1 cellular context compared by ENCODE assay signal in the genomic region with DNA sequence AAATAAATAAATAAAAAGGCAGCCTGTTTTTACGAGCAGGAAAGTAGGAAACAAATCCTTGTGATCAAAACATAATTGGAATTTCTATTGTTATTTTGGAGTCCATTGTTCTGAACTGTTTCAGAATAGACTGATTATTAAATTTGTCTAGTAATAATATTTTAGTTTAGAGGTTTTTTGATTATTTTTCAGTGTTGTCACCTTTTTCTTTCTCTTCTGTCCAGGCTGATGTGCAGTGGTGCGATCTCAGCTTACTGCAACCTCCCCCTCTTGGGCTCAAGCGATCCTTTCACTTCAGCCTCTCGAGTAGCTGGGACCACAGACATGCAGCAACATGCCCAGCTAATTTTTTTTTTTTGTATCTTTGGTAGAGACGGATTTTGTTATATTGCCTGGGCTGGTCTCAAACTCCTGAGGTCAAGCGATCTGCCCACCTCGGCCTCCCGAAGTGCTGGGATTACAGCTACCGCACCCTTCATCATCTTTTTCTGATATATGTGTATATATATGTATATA.
TF ChIP-seq lines count a peak whose summit lies in the region.

No MANE protein-coding gene starts in this region.

TF ChIP-seq in WTC11, 78 proteins besides CTCF, POLR2A, EP300 and RAD21 (continued from another document):
- TF ChIP-seq, protein P1, sequence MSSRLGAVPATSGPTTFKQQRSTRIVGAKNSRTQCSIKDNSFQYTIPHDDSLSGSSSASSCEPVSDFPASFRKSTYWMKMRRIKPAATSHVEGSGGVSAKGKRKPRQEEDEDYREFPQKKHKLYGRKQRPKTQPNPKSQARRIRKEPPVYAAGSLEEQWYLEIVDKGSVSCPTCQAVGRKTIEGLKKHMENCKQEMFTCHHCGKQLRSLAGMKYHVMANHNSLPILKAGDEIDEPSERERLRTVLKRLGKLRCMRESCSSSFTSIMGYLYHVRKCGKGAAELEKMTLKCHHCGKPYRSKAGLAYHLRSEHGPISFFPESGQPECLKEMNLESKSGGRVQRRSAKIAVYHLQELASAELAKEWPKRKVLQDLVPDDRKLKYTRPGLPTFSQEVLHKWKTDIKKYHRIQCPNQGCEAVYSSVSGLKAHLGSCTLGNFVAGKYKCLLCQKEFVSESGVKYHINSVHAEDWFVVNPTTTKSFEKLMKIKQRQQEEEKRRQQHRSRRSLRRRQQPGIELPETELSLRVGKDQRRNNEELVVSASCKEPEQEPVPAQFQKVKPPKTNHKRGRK (CRISPR knock-in tag; IDR thresholded peaks at IDR 0.05; ENCODE audit: borderline replicate concordance), result no peak
- TF ChIP-seq ZNF317 (CRISPR knock-in tag; IDR thresholded peaks at IDR 0.05; ENCODE audit: borderline replicate concordance, low read depth) (no peak), SMAD3 (CRISPR knock-in tag; IDR thresholded peaks at IDR 0.05; ENCODE audit: borderline replicate concordance) (no peak), NR1H2 (CRISPR knock-in tag; IDR thresholded peaks at IDR 0.05) (no peak), CREM (CRISPR knock-in tag; IDR thresholded peaks at IDR 0.05) (no peak), ZNF263 (CRISPR knock-in tag; IDR thresholded peaks at IDR 0.05; ENCODE audit: low read depth) (no peak), ETV6 (CRISPR knock-in tag; IDR thresholded peaks at IDR 0.05) (no peak), TCF7 (CRISPR knock-in tag; IDR thresholded peaks at IDR 0.05; ENCODE audit: low read depth) (no peak), ZNF138 (CRISPR knock-in tag; conservative IDR thresholded peaks at IDR 0.05) (no peak), ZNF121 (CRISPR knock-in tag; IDR thresholded peaks at IDR 0.05) (no peak), NFATC4 (CRISPR knock-in tag; IDR thresholded peaks at IDR 0.05) (no peak)
- TF ChIP-seq, protein P2, sequence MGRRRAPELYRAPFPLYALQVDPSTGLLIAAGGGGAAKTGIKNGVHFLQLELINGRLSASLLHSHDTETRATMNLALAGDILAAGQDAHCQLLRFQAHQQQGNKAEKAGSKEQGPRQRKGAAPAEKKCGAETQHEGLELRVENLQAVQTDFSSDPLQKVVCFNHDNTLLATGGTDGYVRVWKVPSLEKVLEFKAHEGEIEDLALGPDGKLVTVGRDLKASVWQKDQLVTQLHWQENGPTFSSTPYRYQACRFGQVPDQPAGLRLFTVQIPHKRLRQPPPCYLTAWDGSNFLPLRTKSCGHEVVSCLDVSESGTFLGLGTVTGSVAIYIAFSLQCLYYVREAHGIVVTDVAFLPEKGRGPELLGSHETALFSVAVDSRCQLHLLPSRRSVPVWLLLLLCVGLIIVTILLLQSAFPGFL (CRISPR knock-in tag; IDR thresholded peaks at IDR 0.05; ENCODE audit: borderline replicate concordance), result no peak
- TF ChIP-seq, protein P3, sequence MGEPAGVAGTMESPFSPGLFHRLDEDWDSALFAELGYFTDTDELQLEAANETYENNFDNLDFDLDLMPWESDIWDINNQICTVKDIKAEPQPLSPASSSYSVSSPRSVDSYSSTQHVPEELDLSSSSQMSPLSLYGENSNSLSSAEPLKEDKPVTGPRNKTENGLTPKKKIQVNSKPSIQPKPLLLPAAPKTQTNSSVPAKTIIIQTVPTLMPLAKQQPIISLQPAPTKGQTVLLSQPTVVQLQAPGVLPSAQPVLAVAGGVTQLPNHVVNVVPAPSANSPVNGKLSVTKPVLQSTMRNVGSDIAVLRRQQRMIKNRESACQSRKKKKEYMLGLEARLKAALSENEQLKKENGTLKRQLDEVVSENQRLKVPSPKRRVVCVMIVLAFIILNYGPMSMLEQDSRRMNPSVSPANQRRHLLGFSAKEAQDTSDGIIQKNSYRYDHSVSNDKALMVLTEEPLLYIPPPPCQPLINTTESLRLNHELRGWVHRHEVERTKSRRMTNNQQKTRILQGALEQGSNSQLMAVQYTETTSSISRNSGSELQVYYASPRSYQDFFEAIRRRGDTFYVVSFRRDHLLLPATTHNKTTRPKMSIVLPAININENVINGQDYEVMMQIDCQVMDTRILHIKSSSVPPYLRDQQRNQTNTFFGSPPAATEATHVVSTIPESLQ (CRISPR knock-in tag; IDR thresholded peaks at IDR 0.05), result no peak
- TF ChIP-seq, protein P4, sequence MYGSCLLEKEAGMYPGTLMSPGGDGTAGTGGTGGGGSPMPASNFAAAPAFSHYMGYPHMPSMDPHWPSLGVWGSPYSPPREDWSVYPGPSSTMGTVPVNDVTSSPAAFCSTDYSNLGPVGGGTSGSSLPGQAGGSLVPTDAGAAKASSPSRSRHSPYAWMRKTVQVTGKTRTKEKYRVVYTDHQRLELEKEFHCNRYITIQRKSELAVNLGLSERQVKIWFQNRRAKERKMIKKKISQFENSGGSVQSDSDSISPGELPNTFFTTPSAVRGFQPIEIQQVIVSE (CRISPR knock-in tag; IDR thresholded peaks at IDR 0.05; ENCODE audit: borderline replicate concordance), result no peak
- TF ChIP-seq, protein P5, sequence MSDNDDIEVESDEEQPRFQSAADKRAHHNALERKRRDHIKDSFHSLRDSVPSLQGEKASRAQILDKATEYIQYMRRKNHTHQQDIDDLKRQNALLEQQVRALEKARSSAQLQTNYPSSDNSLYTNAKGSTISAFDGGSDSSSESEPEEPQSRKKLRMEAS (CRISPR knock-in tag; IDR thresholded peaks at IDR 0.05), result no peak
- TF ChIP-seq, protein P6, sequence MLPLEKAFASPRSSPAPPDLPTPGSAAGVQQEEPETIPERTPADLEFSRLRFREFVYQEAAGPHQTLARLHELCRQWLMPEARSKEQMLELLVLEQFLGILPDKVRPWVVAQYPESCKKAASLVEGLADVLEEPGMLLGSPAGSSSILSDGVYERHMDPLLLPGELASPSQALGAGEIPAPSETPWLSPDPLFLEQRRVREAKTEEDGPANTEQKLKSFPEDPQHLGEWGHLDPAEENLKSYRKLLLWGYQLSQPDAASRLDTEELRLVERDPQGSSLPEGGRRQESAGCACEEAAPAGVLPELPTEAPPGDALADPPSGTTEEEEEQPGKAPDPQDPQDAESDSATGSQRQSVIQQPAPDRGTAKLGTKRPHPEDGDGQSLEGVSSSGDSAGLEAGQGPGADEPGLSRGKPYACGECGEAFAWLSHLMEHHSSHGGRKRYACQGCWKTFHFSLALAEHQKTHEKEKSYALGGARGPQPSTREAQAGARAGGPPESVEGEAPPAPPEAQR (CRISPR knock-in tag; IDR thresholded peaks at IDR 0.05), result no peak
- TF ChIP-seq, protein P7, sequence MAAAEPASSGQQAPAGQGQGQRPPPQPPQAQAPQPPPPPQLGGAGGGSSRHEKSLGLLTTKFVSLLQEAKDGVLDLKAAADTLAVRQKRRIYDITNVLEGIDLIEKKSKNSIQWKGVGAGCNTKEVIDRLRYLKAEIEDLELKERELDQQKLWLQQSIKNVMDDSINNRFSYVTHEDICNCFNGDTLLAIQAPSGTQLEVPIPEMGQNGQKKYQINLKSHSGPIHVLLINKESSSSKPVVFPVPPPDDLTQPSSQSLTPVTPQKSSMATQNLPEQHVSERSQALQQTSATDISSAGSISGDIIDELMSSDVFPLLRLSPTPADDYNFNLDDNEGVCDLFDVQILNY (CRISPR knock-in tag; IDR thresholded peaks at IDR 0.05), result no peak
- TF ChIP-seq, protein P8, sequence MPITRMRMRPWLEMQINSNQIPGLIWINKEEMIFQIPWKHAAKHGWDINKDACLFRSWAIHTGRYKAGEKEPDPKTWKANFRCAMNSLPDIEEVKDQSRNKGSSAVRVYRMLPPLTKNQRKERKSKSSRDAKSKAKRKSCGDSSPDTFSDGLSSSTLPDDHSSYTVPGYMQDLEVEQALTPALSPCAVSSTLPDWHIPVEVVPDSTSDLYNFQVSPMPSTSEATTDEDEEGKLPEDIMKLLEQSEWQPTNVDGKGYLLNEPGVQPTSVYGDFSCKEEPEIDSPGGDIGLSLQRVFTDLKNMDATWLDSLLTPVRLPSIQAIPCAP (CRISPR knock-in tag; IDR thresholded peaks at IDR 0.05), result no peak
